In genomic region chr3:71504250-71505036, GRCh38 we compare ENCODE assay signal across 9 cellular contexts.
DNase-seq lines count a peak whose midpoint lies in the region; ATAC-seq and TF ChIP-seq lines count a peak whose summit lies in the region.
"Had no signal": no experiment of that assay in that cellular context is flagged by ENCODE, and none has a peak within 500 bp of the region (broad histone marks: within the 10 kb centered on the region; RNA-seq: fewer than 3 reads in every experiment).

No MANE protein-coding gene starts in this region.

- CTCF ChIA-PET in SK-N-SH (lab: Yijun Ruan, JAX), result no interaction called here

- peaks cover 36% of the 10 kb centered on the region for H3K4me1 Mint-ChIP-seq in dendritic cell treated with granulocyte-macrophage colony-stimulating factor and Interleukin-4, amounts not matched to agents 40 ng/mL and 50 ng/mL, for 4 days (ENCODE audit: low read depth)

- peak overlapping the region; percentile 74; the same call in 1 of the 2 replicates for H3K9ac ChIP-seq in SK-N-SH

- peak overlapping the region; percentile 62 to 95 for H3K27ac ChIP-seq in SK-N-SH (ENCODE audit: low read depth in 2 of 2, low read length in 1 of 2)

- no peaks in the 10 kb centered on the region for H3K27me3 ChIP-seq in SK-N-SH (ENCODE audit: insufficient read depth)

- H3K79me2 ChIP-seq in SK-N-SH (ENCODE audit: insufficient read depth), result peaks cover 89% of the 10 kb centered on the region

- intact Hi-C loops in dendritic cell treated with granulocyte-macrophage colony-stimulating factor and Interleukin-4, amounts not matched to agents 40 ng/mL and 50 ng/mL, for 4 days (cut with micrococcal nuclease), result no loop called here

- peak overlapping the region; percentile 73 for H3K4me2 ChIP-seq in SK-N-SH

- no peaks in the 10 kb centered on the region for H3K9me2 ChIP-seq in SK-N-SH

- no peak overlapping the region for H3K4me3 Mint-ChIP-seq in dendritic cell treated with granulocyte-macrophage colony-stimulating factor and Interleukin-4, amounts not matched to agents 40 ng/mL and 50 ng/mL, for 4 days
- H3K4me3 Mint-ChIP-seq: T-helper 1 cell treated with Interleukin-12 subunit alpha and Interleukin-12 subunit beta and Interleukin-4 antibody, amounts not matched to agents 30 μg/mL and 1 μg/mL, for 36 hours had no signal

- H3K4me1 ChIP-seq in SK-N-SH (ENCODE audit: control insufficient read depth in 1 of 2, insufficient read depth in 2 of 2, low read depth in 1 of 2, low read length in 1 of 2), result peaks cover 0 to 19% of the 10 kb centered on the region in 2 experiments; a peak in 3 of 4 replicates

- no peaks in the 10 kb centered on the region for H3K36me3 ChIP-seq in SK-N-SH (replicated peaks in 1 of 2; ENCODE audit: control insufficient read depth in 1 of 2, insufficient read depth in 2 of 2, low read length in 1 of 2)

- 41% methylated on average over 15 of the region's 15 CpGs for WGBS in SK-N-SH (ENCODE audit: low lambda C conversion rate)

- peak overlapping the region; percentile 81 for H3K27ac Mint-ChIP-seq in dendritic cell treated with granulocyte-macrophage colony-stimulating factor and Interleukin-4, amounts not matched to agents 40 ng/mL and 50 ng/mL, for 4 days
- H3K27ac Mint-ChIP-seq: T-helper 1 cell treated with Interleukin-12 subunit alpha and Interleukin-12 subunit beta and Interleukin-4 antibody, amounts not matched to agents 30 μg/mL and 1 μg/mL, for 36 hours had no signal

- H3K36me3 Mint-ChIP-seq in dendritic cell treated with granulocyte-macrophage colony-stimulating factor and Interleukin-4, amounts not matched to agents 40 ng/mL and 50 ng/mL, for 4 days (ENCODE audit: low read depth), result no peaks in the 10 kb centered on the region

- TF ChIP-seq CTCF in SK-N-SH (IDR thresholded peaks at IDR 0.05) (no peak), retinal pigment epithelial cell (conservative IDR thresholded peaks at IDR 0.05; ENCODE audit: low read depth, low read length) (no peak)

- ATAC-seq in HG03039 (IDR thresholded peaks at IDR 0.05; ENCODE audit: unreplicated experiment) (no peak), GM21717 (IDR thresholded peaks at IDR 0.05; ENCODE audit: unreplicated experiment) (no peak)

- H2AFZ ChIP-seq in SK-N-SH (ENCODE audit: low read depth), result no peak overlapping the region

- no peak for TF ChIP-seq RAD21 in SK-N-SH (IDR thresholded peaks at IDR 0.05; ENCODE audit: low read length)

- H3K9me3 Mint-ChIP-seq in dendritic cell treated with granulocyte-macrophage colony-stimulating factor and Interleukin-4, amounts not matched to agents 40 ng/mL and 50 ng/mL, for 4 days, result no peaks in the 10 kb centered on the region
- H3K9me3 Mint-ChIP-seq: T-helper 1 cell treated with Interleukin-12 subunit alpha and Interleukin-12 subunit beta and Interleukin-4 antibody, amounts not matched to agents 30 μg/mL and 1 μg/mL, for 36 hours had no signal

- DNase-seq in EL, result peak; percentile 92
- no peak for DNase-seq in SK-N-SH
- peak; percentile 85 for DNase-seq in retinal pigment epithelial cell (ENCODE audit: low read depth)
- DNase-seq in mesenteric fat pad (ENCODE audit: low spot score), result no peak
- no peak for DNase-seq in NCI-H526 (lab: John Stamatoyannopoulos, UW)

- POLR2A ChIA-PET in SK-N-SH (lab: Yijun Ruan, JAX), result no interaction called here

- H3F3A ChIP-seq in SK-N-SH (replicated peaks; ENCODE audit: insufficient read depth), result peaks cover 36% of the 10 kb centered on the region

- H3K9me3 ChIP-seq in SK-N-SH, result no peaks in the 10 kb centered on the region

- TF ChIP-seq EP300 in SK-N-SH (IDR thresholded peaks at IDR 0.05; ENCODE audit: borderline replicate concordance in 1 of 2, low read depth in 1 of 2, low read length in 1 of 2), result peak in 1 of 2 experiments; percentile 83; a peak in 2 of 4 replicates

- H4K20me1 ChIP-seq in SK-N-SH (ENCODE audit: insufficient read depth), result no peaks in the 10 kb centered on the region

- H3K27me3 Mint-ChIP-seq in dendritic cell treated with granulocyte-macrophage colony-stimulating factor and Interleukin-4, amounts not matched to agents 40 ng/mL and 50 ng/mL, for 4 days, result no peaks in the 10 kb centered on the region

- H3K4me3 ChIP-seq in SK-N-SH (ENCODE audit: low read depth in 2 of 2, low read length in 1 of 2) (peak overlapping the region; percentile 22 to 38; a peak in 3 of 4 replicates), retinal pigment epithelial cell (ENCODE audit: low read length) (no peak overlapping the region)

TF ChIP-seq in SK-N-SH, 30 proteins besides CTCF, POLR2A, EP300 and RAD21 (continues in another document):
- TF ChIP-seq IRF3 (IDR thresholded peaks at IDR 0.05; ENCODE audit: low read depth, low read length) (no peak), MEF2A (IDR thresholded peaks at IDR 0.05; ENCODE audit: borderline replicate concordance, low read depth) (peak; percentile 68), RCOR1 (IDR thresholded peaks at IDR 0.05; ENCODE audit: low read length) (no peak), GABPA (IDR thresholded peaks at IDR 0.05; ENCODE audit: low read depth) (0 out of 2 replicates have a peak, but pooled peaks have one; percentile 18), FOXJ3 (CRISPR knock-in tag; IDR thresholded peaks at IDR 0.05) (no peak), ZBTB33 (IDR thresholded peaks at IDR 0.05; ENCODE audit: borderline replicate concordance, low read depth) (0 out of 2 replicates have a peak, but pooled peaks have one; percentile 43), TAF1 (IDR thresholded peaks at IDR 0.05; ENCODE audit: borderline replicate concordance, low read depth, low read length) (0 out of 2 replicates have a peak, but pooled peaks have one; percentile 40), USF2 (IDR thresholded peaks at IDR 0.05; ENCODE audit: borderline replicate concordance, low read depth, low read length) (no peak), POLR2AphosphoS5 (IDR thresholded peaks at IDR 0.05; ENCODE audit: low read depth, low read length) (peak; percentile 50; the same call in 1 of the 2 replicates), YY1 (IDR thresholded peaks at IDR 0.05; ENCODE audit: low read depth) (no peak), MAX (IDR thresholded peaks at IDR 0.05; ENCODE audit: low read depth) (peak; percentile 63), RXRA (IDR thresholded peaks at IDR 0.05; ENCODE audit: borderline replicate concordance, low read depth) (peak; percentile 81; the same call in 1 of the 2 replicates), FOSL2 (IDR thresholded peaks at IDR 0.05; ENCODE audit: borderline replicate concordance, low read depth) (peak; percentile 97), RFX5 (IDR thresholded peaks at IDR 0.05; ENCODE audit: low read length) (no peak), SMC3 (IDR thresholded peaks at IDR 0.05; ENCODE audit: low read depth, low read length) (no peak), USF1 (IDR thresholded peaks at IDR 0.05; ENCODE audit: borderline replicate concordance, low read depth) (0 out of 2 replicates have a peak, but pooled peaks have one; percentile 12), ELF1 (IDR thresholded peaks at IDR 0.05) (no peak), NRF1 (IDR thresholded peaks at IDR 0.05; ENCODE audit: low read depth, low read length) (no peak), FOXM1 (IDR thresholded peaks at IDR 0.05; ENCODE audit: low read depth) (peak; percentile 82; the same call in 1 of the 2 replicates), NFIC (IDR thresholded peaks at IDR 0.05; ENCODE audit: borderline replicate concordance) (peak; percentile 64), TEAD4 (IDR thresholded peaks at IDR 0.05; ENCODE audit: borderline replicate concordance, insufficient read depth) (peak; percentile 74), MXI1 (IDR thresholded peaks at IDR 0.05; ENCODE audit: low read depth, low read length) (no peak), GATA2 (CRISPR knock-in tag; IDR thresholded peaks at IDR 0.05) (no peak)

Comparison
In these comparisons a context has a peak if more than half of its experiments do, and no peak if none do; other contexts are left out.
1. DNase-seq: peak in EL (single experiment) and retinal pigment epithelial cell (single experiment); none in SK-N-SH (single experiment), mesenteric fat pad (single experiment) and NCI-H526 (0 of 2).